ENCODE assay signal across 2 cellular contexts in the genomic region with DNA sequence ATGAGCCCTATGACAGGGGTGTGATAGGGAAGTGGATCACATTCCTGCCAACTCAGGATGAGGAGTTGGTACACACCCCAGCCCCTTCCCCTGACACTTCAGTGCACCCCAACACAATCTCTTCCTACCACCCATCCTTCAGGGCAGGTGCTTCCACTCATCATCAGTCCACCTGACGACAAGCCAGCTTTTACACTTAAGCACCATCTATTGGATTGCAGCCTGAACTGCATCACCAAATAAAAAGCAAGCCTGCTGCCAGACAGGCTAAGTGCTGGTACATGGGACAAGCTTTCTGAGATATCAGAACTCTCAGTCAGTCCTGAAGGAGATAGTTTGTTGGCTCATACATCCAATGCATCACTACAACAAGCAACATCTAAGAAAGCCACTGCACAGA.
TF ChIP-seq lines count a peak whose summit lies in the region.

No MANE protein-coding gene starts in this region.

TF ChIP-seq in Ishikawa, 13 proteins besides CTCF, POLR2A, EP300 and RAD21 (continued from another document):
- no peak for TF ChIP-seq ZBTB7A (IDR thresholded peaks at IDR 0.05; ENCODE audit: low read depth)
- TF ChIP-seq, protein P1, sequence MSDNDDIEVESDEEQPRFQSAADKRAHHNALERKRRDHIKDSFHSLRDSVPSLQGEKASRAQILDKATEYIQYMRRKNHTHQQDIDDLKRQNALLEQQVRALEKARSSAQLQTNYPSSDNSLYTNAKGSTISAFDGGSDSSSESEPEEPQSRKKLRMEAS (IDR thresholded peaks at IDR 0.05) = no peak
- no peak for TF ChIP-seq TEAD4 (IDR thresholded peaks at IDR 0.05)
- no peak for TF ChIP-seq FOXM1 (IDR thresholded peaks at IDR 0.05; ENCODE audit: borderline replicate concordance, low read depth)
- no peak for TF ChIP-seq EGR1 (IDR thresholded peaks at IDR 0.05)
- TF ChIP-seq CREB1 (IDR thresholded peaks at IDR 0.05; ENCODE audit: low read depth) = no peak

TF ChIP-seq in K562, 482 proteins besides CTCF, POLR2A, EP300 and RAD21 (continued from another document):
- TF ChIP-seq, protein P2, sequence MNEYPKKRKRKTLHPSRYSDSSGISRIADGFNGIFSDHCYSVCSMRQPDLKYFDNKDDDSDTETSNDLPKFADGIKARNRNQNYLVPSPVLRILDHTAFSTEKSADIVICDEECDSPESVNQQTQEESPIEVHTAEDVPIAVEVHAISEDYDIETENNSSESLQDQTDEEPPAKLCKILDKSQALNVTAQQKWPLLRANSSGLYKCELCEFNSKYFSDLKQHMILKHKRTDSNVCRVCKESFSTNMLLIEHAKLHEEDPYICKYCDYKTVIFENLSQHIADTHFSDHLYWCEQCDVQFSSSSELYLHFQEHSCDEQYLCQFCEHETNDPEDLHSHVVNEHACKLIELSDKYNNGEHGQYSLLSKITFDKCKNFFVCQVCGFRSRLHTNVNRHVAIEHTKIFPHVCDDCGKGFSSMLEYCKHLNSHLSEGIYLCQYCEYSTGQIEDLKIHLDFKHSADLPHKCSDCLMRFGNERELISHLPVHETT (CRISPR knock-in tag; conservative IDR thresholded peaks at IDR 0.05 in 1 of 2, IDR thresholded peaks at IDR 0.05 in 1 of 2) = no peak
- no peak for TF ChIP-seq TEAD2 (tag; IDR thresholded peaks at IDR 0.05)
- TF ChIP-seq SPI1 (IDR thresholded peaks at IDR 0.05; ENCODE audit: borderline replicate concordance, low read depth, low read length) = no peak
- TF ChIP-seq PURB (CRISPR knock-in tag; IDR thresholded peaks at IDR 0.05; ENCODE audit: low read depth) = no peak
- no peak for TF ChIP-seq RBM25 (IDR thresholded peaks at IDR 0.05; ENCODE audit: low read depth, low read length, severe bottlenecking)
- TF ChIP-seq FOXK1 (CRISPR knock-in tag; IDR thresholded peaks at IDR 0.05; ENCODE audit: borderline replicate concordance) = no peak
- TF ChIP-seq ZFP1 (CRISPR knock-in tag; IDR thresholded peaks at IDR 0.05) = no peak
- TF ChIP-seq NR1H2 (CRISPR knock-in tag; IDR thresholded peaks at IDR 0.05) = no peak
- TF ChIP-seq, protein P3, sequence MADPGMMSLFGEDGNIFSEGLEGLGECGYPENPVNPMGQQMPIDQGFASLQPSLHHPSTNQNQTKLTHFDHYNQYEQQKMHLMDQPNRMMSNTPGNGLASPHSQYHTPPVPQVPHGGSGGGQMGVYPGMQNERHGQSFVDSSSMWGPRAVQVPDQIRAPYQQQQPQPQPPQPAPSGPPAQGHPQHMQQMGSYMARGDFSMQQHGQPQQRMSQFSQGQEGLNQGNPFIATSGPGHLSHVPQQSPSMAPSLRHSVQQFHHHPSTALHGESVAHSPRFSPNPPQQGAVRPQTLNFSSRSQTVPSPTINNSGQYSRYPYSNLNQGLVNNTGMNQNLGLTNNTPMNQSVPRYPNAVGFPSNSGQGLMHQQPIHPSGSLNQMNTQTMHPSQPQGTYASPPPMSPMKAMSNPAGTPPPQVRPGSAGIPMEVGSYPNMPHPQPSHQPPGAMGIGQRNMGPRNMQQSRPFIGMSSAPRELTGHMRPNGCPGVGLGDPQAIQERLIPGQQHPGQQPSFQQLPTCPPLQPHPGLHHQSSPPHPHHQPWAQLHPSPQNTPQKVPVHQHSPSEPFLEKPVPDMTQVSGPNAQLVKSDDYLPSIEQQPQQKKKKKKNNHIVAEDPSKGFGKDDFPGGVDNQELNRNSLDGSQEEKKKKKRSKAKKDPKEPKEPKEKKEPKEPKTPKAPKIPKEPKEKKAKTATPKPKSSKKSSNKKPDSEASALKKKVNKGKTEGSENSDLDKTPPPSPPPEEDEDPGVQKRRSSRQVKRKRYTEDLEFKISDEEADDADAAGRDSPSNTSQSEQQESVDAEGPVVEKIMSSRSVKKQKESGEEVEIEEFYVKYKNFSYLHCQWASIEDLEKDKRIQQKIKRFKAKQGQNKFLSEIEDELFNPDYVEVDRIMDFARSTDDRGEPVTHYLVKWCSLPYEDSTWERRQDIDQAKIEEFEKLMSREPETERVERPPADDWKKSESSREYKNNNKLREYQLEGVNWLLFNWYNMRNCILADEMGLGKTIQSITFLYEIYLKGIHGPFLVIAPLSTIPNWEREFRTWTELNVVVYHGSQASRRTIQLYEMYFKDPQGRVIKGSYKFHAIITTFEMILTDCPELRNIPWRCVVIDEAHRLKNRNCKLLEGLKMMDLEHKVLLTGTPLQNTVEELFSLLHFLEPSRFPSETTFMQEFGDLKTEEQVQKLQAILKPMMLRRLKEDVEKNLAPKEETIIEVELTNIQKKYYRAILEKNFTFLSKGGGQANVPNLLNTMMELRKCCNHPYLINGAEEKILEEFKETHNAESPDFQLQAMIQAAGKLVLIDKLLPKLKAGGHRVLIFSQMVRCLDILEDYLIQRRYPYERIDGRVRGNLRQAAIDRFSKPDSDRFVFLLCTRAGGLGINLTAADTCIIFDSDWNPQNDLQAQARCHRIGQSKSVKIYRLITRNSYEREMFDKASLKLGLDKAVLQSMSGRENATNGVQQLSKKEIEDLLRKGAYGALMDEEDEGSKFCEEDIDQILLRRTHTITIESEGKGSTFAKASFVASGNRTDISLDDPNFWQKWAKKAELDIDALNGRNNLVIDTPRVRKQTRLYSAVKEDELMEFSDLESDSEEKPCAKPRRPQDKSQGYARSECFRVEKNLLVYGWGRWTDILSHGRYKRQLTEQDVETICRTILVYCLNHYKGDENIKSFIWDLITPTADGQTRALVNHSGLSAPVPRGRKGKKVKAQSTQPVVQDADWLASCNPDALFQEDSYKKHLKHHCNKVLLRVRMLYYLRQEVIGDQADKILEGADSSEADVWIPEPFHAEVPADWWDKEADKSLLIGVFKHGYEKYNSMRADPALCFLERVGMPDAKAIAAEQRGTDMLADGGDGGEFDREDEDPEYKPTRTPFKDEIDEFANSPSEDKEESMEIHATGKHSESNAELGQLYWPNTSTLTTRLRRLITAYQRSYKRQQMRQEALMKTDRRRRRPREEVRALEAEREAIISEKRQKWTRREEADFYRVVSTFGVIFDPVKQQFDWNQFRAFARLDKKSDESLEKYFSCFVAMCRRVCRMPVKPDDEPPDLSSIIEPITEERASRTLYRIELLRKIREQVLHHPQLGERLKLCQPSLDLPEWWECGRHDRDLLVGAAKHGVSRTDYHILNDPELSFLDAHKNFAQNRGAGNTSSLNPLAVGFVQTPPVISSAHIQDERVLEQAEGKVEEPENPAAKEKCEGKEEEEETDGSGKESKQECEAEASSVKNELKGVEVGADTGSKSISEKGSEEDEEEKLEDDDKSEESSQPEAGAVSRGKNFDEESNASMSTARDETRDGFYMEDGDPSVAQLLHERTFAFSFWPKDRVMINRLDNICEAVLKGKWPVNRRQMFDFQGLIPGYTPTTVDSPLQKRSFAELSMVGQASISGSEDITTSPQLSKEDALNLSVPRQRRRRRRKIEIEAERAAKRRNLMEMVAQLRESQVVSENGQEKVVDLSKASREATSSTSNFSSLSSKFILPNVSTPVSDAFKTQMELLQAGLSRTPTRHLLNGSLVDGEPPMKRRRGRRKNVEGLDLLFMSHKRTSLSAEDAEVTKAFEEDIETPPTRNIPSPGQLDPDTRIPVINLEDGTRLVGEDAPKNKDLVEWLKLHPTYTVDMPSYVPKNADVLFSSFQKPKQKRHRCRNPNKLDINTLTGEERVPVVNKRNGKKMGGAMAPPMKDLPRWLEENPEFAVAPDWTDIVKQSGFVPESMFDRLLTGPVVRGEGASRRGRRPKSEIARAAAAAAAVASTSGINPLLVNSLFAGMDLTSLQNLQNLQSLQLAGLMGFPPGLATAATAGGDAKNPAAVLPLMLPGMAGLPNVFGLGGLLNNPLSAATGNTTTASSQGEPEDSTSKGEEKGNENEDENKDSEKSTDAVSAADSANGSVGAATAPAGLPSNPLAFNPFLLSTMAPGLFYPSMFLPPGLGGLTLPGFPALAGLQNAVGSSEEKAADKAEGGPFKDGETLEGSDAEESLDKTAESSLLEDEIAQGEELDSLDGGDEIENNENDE (IDR thresholded peaks at IDR 0.05; ENCODE audit: low read depth, low read length) = no peak
- TF ChIP-seq ZNF217 (CRISPR knock-in tag; IDR thresholded peaks at IDR 0.05) = no peak
- TF ChIP-seq RBM17 (IDR thresholded peaks at IDR 0.05; ENCODE audit: borderline replicate concordance, low read depth, low read length) = no peak
